Comparison of ENCODE assay signal across 13 cellular contexts in the genomic region with DNA sequence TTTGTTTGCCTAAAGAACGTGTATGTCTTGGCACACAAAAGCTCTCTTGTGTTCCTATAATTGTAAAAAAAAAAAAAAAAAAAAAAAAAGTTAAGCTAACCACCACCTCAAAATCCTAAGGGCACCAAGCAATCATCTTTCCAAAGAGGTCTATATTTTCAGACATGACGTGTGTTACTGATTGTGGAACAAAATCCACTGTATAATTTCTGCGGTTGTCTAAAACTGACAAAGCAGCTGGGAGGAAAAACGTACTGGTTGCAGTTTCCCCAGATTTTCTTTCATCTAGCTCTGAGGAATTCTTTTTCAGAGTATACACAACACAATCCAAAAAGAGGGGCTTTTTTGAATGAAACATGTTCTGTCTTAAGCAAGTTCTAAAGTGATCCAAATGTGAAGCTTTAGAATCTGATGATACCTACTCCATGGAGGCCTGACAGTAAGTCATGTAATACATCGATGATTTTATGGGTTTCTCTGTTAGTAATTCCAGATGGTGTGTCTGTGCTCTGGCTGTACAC.
"Had no signal": no experiment of that assay in that cellular context is flagged by ENCODE, and none has a peak within 500 bp of the region (broad histone marks: within the 10 kb centered on the region; RNA-seq: fewer than 3 reads in every experiment).

No MANE protein-coding gene starts in this region.

- ATAC-seq: activated CD4-positive, CD25-positive, alpha-beta regulatory T cell treated with anti-CD3 and anti-CD28 coated beads, Interleukin-2, amount 50 U/mL, for 24 hours; activated CD8-positive, alpha-beta memory T cell treated with anti-CD3 and anti-CD28 coated beads, Interleukin-2, amount 10 ng/mL, durations not matched to agents 7 days and 5 days; heart right ventricle; left lung had no signal

- H3K27ac ChIP-seq: esophagus muscularis mucosa, heart right ventricle, left lung, skin epidermis, tibial nerve had no signal

- H3K36me3 ChIP-seq: esophagus muscularis mucosa, heart right ventricle, left lung, tibial nerve had no signal

- H3K4me1 ChIP-seq: esophagus muscularis mucosa, heart right ventricle, left lung, tibial nerve had no signal

- H3K27ac Mint-ChIP-seq: activated CD8-positive, alpha-beta memory T cell treated with anti-CD3 and anti-CD28 coated beads, Interleukin-2, amount 10 ng/mL, durations not matched to agents 7 days and 5 days; activated naive CD8-positive, alpha-beta T cell treated with anti-CD3 and anti-CD28 coated beads for 36 hours; activated T-cell treated with anti-CD3 and anti-CD28 coated beads, Interleukin-2, amount 50 U/mL, for 24 hours had no signal

- DNase-seq: activated CD4-positive, alpha-beta T cell treated with anti-CD3 and anti-CD28 coated beads, Interleukin-2, amount 50 U/mL, for 4 hours; activated CD8-positive, alpha-beta memory T cell treated with anti-CD3 and anti-CD28 coated beads, Interleukin-2, amount 10 ng/mL, durations not matched to agents 7 days and 5 days; activated effector memory CD4-positive, alpha-beta T cell treated with anti-CD3 and anti-CD28 coated beads, Interleukin-2, amount 50 U/mL, for 16 hours; activated naive CD8-positive, alpha-beta T cell treated with anti-CD3 and anti-CD28 coated beads for 36 hours; activated T-cell treated with anti-CD3 and anti-CD28 coated beads, Interleukin-2, amount 50 U/mL, for 24 hours; cerebellar nuclear complex; heart right ventricle; left lung; retina had no signal

- H3K27me3 ChIP-seq: esophagus muscularis mucosa, heart right ventricle, left lung, tibial nerve had no signal

- H3K4me3 ChIP-seq: esophagus muscularis mucosa, heart right ventricle, left lung, skin epidermis, tibial nerve had no signal

- H3K9me3 ChIP-seq: esophagus muscularis mucosa, left lung, tibial nerve had no signal

- H3K27me3 Mint-ChIP-seq: activated CD8-positive, alpha-beta memory T cell treated with anti-CD3 and anti-CD28 coated beads, Interleukin-2, amount 10 ng/mL, durations not matched to agents 7 days and 5 days; activated naive CD8-positive, alpha-beta T cell treated with anti-CD3 and anti-CD28 coated beads for 36 hours; activated T-cell treated with anti-CD3 and anti-CD28 coated beads, Interleukin-2, amount 50 U/mL, for 24 hours had no signal

- H3K4me3 Mint-ChIP-seq: activated CD8-positive, alpha-beta memory T cell treated with anti-CD3 and anti-CD28 coated beads, Interleukin-2, amount 10 ng/mL, durations not matched to agents 7 days and 5 days; activated naive CD8-positive, alpha-beta T cell treated with anti-CD3 and anti-CD28 coated beads for 36 hours; activated T-cell treated with anti-CD3 and anti-CD28 coated beads, Interleukin-2, amount 50 U/mL, for 24 hours had no signal

- H3K4me1 Mint-ChIP-seq: activated CD8-positive, alpha-beta memory T cell treated with anti-CD3 and anti-CD28 coated beads, Interleukin-2, amount 10 ng/mL, durations not matched to agents 7 days and 5 days; activated naive CD8-positive, alpha-beta T cell treated with anti-CD3 and anti-CD28 coated beads for 36 hours had no signal

- H3K36me3 Mint-ChIP-seq: activated CD8-positive, alpha-beta memory T cell treated with anti-CD3 and anti-CD28 coated beads, Interleukin-2, amount 10 ng/mL, durations not matched to agents 7 days and 5 days; activated naive CD8-positive, alpha-beta T cell treated with anti-CD3 and anti-CD28 coated beads for 36 hours had no signal
